Comparison of ENCODE assay signal across 17 cellular contexts in genomic region chr15:84821501-84822021, GRCh38. TPM values are rescaled to one million over a fixed set of nuclear protein-coding genes. Genes with fewer than 3 reads are reported as not detected.
A peak's percentile ranks its signal among the peaks of the same experiment; 100 is the strongest.
DNase-seq lines count a peak whose midpoint lies in the region; ATAC-seq, FAIRE-seq and TF ChIP-seq lines count a peak whose summit lies in the region.
"Had no signal": no experiment of that assay in that cellular context is flagged by ENCODE, and none has a peak within 500 bp of the region (broad histone marks: within the 10 kb centered on the region; RNA-seq: fewer than 3 reads in every experiment).

No MANE protein-coding gene starts in this region.

- DNase-seq in endothelial cell of umbilical vein (ENCODE audit: low read depth, low spot score) (peak; percentile 67), medulla oblongata (ENCODE audit: extremely low spot score) (peak; percentile 28), type B pancreatic cell (ENCODE audit: extremely low spot score, unreplicated experiment) (no peak), pancreas (no peak), NCI-H345 (lab: John Stamatoyannopoulos, UW) (no peak)
- DNase-seq in central memory CD4-positive, alpha-beta T cell: no peak
- DNase-seq in natural killer cell treated with Interleukin-12 subunit alpha and Interleukin-12 subunit beta and Interleukin-15 and Interleukin-18, amount 100 ng/mL, for 72 hours (ENCODE audit: low spot score): no peak
- DNase-seq: CD4-positive, CD25-positive, alpha-beta regulatory T cell; immature natural killer cell; naive thymus-derived CD4-positive, alpha-beta T cell; NCI-H2081 treated with DMSO at 0.1 percent for 48 hours; stimulated activated naive CD8-positive, alpha-beta T cell treated with anti-CD3 and anti-CD28 coated beads, Interleukin-15, amount 100 ng/mL, for 72 hours had no signal

- H3K27ac ChIP-seq in OCI-LY3 (ENCODE audit: low read length): no peak overlapping the region
- no peak overlapping the region for H3K27ac ChIP-seq in endothelial cell of umbilical vein (ENCODE audit: insufficient read depth, low read depth, low read length)
- no peak overlapping the region for H3K27ac ChIP-seq in pancreas

- peaks cover 4% of the 10 kb centered on the region for H3K27me3 Mint-ChIP-seq in type B pancreatic cell
- H3K27me3 Mint-ChIP-seq in natural killer cell treated with Interleukin-12 subunit alpha and Interleukin-12 subunit beta and Interleukin-15 and Interleukin-18, amount 100 ng/mL, for 72 hours: peaks cover 2 to 4% of the 10 kb centered on the region in 2 donors

- TF ChIP-seq POLR2A in endothelial cell of umbilical vein (IDR thresholded peaks at IDR 0.05; ENCODE audit: low read depth, low read length): no peak

- H2AFZ ChIP-seq in OCI-LY3 (ENCODE audit: low read depth, low read length) (no peak overlapping the region), endothelial cell of umbilical vein (ENCODE audit: low read depth, low read length) (no peak overlapping the region)

- H3K79me2 ChIP-seq in OCI-LY3 (ENCODE audit: low read length) (no peaks in the 10 kb centered on the region), endothelial cell of umbilical vein (ENCODE audit: control insufficient read depth, insufficient read depth, low read length) (peaks cover 20% of the 10 kb centered on the region)

- no TSS peak for BruUV-seq in endothelial cell of umbilical vein (replicated peaks; lab: Mats Ljungman, UMichigan)

- TF ChIP-seq CTCF in OCI-LY3 (IDR thresholded peaks at IDR 0.05; ENCODE audit: low read depth, low read length) (peak; percentile 34; the same call in 1 of the 2 replicates), endothelial cell of umbilical vein (IDR thresholded peaks at IDR 0.05; ENCODE audit: extremely low read depth in 1 of 2, insufficient read depth in 1 of 2, low read depth in 1 of 2, low read length in 2 of 2) (peak in 1 of 2 donors; percentile 34), type B pancreatic cell (conservative IDR thresholded peaks at IDR 0.05) (no peak), pancreas (IDR thresholded peaks at IDR 0.05) (no peak)

- H3K36me3 ChIP-seq in OCI-LY3 (replicated peaks; ENCODE audit: low read depth, low read length) (no peaks in the 10 kb centered on the region), endothelial cell of umbilical vein (ENCODE audit: control insufficient read depth in 2 of 2, extremely low read depth in 1 of 2, insufficient read depth in 2 of 2, low read length in 2 of 2) (peaks cover 0 to 3% of the 10 kb centered on the region in 2 experiments), pancreas (no peaks in the 10 kb centered on the region)
- H3K36me3 ChIP-seq: HAP-1 had no signal

- intact Hi-C loops in endothelial cell of umbilical vein (cut with micrococcal nuclease) (no loop called here), pancreas (cut with DNase I) (loop anchor here in 1 of 3 donors (5.0 kb wide), 1 partner anchor 61 kb away; the partner anchor contains the start of gene SLC28A1)

- H3K27ac Mint-ChIP-seq in type B pancreatic cell: peak overlapping the region; percentile 69
- no peak overlapping the region for H3K27ac Mint-ChIP-seq in natural killer cell treated with Interleukin-12 subunit alpha and Interleukin-12 subunit beta and Interleukin-15 and Interleukin-18, amount 100 ng/mL, for 72 hours
- H3K27ac Mint-ChIP-seq: dendritic cell treated with granulocyte-macrophage colony-stimulating factor and Interleukin-4, amounts not matched to agents 40 ng/mL and 50 ng/mL, for 4 days had no signal

- H4K20me1 ChIP-seq in OCI-LY3 (ENCODE audit: insufficient read depth, low read length) (no peaks in the 10 kb centered on the region), endothelial cell of umbilical vein (replicated peaks; ENCODE audit: control insufficient read depth, extremely low read depth, insufficient read depth, low read length) (no peaks in the 10 kb centered on the region)

- ATAC-seq in pancreas: no peak
- ATAC-seq in natural killer cell treated with Interleukin-12 subunit alpha and Interleukin-12 subunit beta and Interleukin-15 and Interleukin-18, amount 100 ng/mL, for 72 hours: no peak
- ATAC-seq: naive thymus-derived CD4-positive, alpha-beta T cell; SK-N-SH treated with all-trans-retinoic acid at 6 μM for 48 hours; stimulated activated naive CD8-positive, alpha-beta T cell treated with anti-CD3 and anti-CD28 coated beads, Interleukin-15, amount 100 ng/mL, for 72 hours had no signal

- POLR2A ChIA-PET in endothelial cell of umbilical vein (lab: Charles Lee): interaction anchor here (0.9 kb wide), 1 partner anchor 106 kb away, joined by 3 read pairs; the partner anchor contains the start of gene SEC11A

- H3K27me3 ChIP-seq in OCI-LY3 (ENCODE audit: low read depth, low read length): no peaks in the 10 kb centered on the region
- no peaks in the 10 kb centered on the region for H3K27me3 ChIP-seq in endothelial cell of umbilical vein (ENCODE audit: control insufficient read depth in 2 of 2, insufficient read depth in 2 of 2, low read length in 2 of 2)
- no peaks in the 10 kb centered on the region for H3K27me3 ChIP-seq in pancreas

- dilution Hi-C loops in endothelial cell of umbilical vein (cut with MboI; ENCODE audit: extremely low pct_ligation_motif_present, low sequenced_read_pairs): no loop called here

- 78 to 88% methylated on average over 8 of the region's 8 CpGs for WGBS in pancreas, 2 donors

- H3K4me3 Mint-ChIP-seq in type B pancreatic cell: no peak overlapping the region
- no peak overlapping the region for H3K4me3 Mint-ChIP-seq in natural killer cell treated with Interleukin-12 subunit alpha and Interleukin-12 subunit beta and Interleukin-15 and Interleukin-18, amount 100 ng/mL, for 72 hours
- H3K4me3 Mint-ChIP-seq: CD4-positive, CD25-positive, alpha-beta regulatory T cell; dendritic cell treated with granulocyte-macrophage colony-stimulating factor and Interleukin-4, amounts not matched to agents 40 ng/mL and 50 ng/mL, for 4 days; immature natural killer cell; naive thymus-derived CD4-positive, alpha-beta T cell; stimulated activated naive CD8-positive, alpha-beta T cell treated with anti-CD3 and anti-CD28 coated beads, Interleukin-15, amount 100 ng/mL, for 72 hours had no signal

- peak; percentile 63 for FAIRE-seq in endothelial cell of umbilical vein (lab: Jason Lieb, UNC)
- no peak for FAIRE-seq in pancreas (lab: Jason Lieb, UNC)
- FAIRE-seq: G401.6 had no signal

- no peak overlapping the region for H3K9ac ChIP-seq in OCI-LY3 (ENCODE audit: low read length)
- H3K9ac ChIP-seq in endothelial cell of umbilical vein (replicated peaks; ENCODE audit: extremely low read depth, insufficient read depth, low read length): no peak overlapping the region

- H3K9me3 Mint-ChIP-seq in type B pancreatic cell: no peaks in the 10 kb centered on the region
- no peaks in the 10 kb centered on the region for H3K9me3 Mint-ChIP-seq in natural killer cell treated with Interleukin-12 subunit alpha and Interleukin-12 subunit beta and Interleukin-15 and Interleukin-18, amount 100 ng/mL, for 72 hours
- H3K9me3 Mint-ChIP-seq: CD4-positive, CD25-positive, alpha-beta regulatory T cell; dendritic cell treated with granulocyte-macrophage colony-stimulating factor and Interleukin-4, amounts not matched to agents 40 ng/mL and 50 ng/mL, for 4 days; immature natural killer cell; naive thymus-derived CD4-positive, alpha-beta T cell; stimulated activated naive CD8-positive, alpha-beta T cell treated with anti-CD3 and anti-CD28 coated beads, Interleukin-15, amount 100 ng/mL, for 72 hours had no signal

- H3K4me3 ChIP-seq in OCI-LY3 (ENCODE audit: low read length) (no peak overlapping the region), endothelial cell of umbilical vein (replicated peaks in 1 of 3; ENCODE audit: insufficient read depth in 1 of 3, low read depth in 1 of 3, low read length in 3 of 3) (no peak overlapping the region), pancreas (no peak overlapping the region)
- H3K4me3 ChIP-seq: HAP-1 had no signal

- CTCF ChIA-PET in endothelial cell of umbilical vein (lab: Charles Lee): interaction anchor here (0.7 to 2.5 kb wide), 9 partner anchors 10 to 223 kb away, joined by 3 to 16 read pairs (median 5); partner anchors contain the start of gene WDR73

- no peak overlapping the region for H3K4me2 ChIP-seq in OCI-LY3 (ENCODE audit: low read length)
- no peak overlapping the region for H3K4me2 ChIP-seq in endothelial cell of umbilical vein (ENCODE audit: insufficient read depth, low read length)

- H3K4me1 Mint-ChIP-seq in type B pancreatic cell (ENCODE audit: unreplicated experiment): peaks cover 37% of the 10 kb centered on the region
- H3K4me1 Mint-ChIP-seq in natural killer cell treated with Interleukin-12 subunit alpha and Interleukin-12 subunit beta and Interleukin-15 and Interleukin-18, amount 100 ng/mL, for 72 hours (ENCODE audit: low read depth in 2 of 2): peaks cover 4 to 7% of the 10 kb centered on the region in 2 donors

- H3K4me1 ChIP-seq in OCI-LY3 (ENCODE audit: low read length) (peaks cover 2% of the 10 kb centered on the region; the same call in 1 of the 2 replicates), endothelial cell of umbilical vein (ENCODE audit: control insufficient read depth, extremely low read depth, insufficient read depth, low read length) (peaks cover 41% of the 10 kb centered on the region), pancreas (peaks cover 12 to 20% (median 17%) of the 10 kb centered on the region in 3 donors)
- H3K4me1 ChIP-seq: HAP-1 had no signal

- H3K9me3 ChIP-seq in OCI-LY3 (ENCODE audit: insufficient read depth, low read length) (no peaks in the 10 kb centered on the region), endothelial cell of umbilical vein (replicated peaks; ENCODE audit: control insufficient read depth, insufficient read depth, low read length) (no peaks in the 10 kb centered on the region), pancreas (no peaks in the 10 kb centered on the region)

- no peaks in the 10 kb centered on the region for H3K36me3 Mint-ChIP-seq in type B pancreatic cell
- H3K36me3 Mint-ChIP-seq in natural killer cell treated with Interleukin-12 subunit alpha and Interleukin-12 subunit beta and Interleukin-15 and Interleukin-18, amount 100 ng/mL, for 72 hours: no peaks in the 10 kb centered on the region
- H3K36me3 Mint-ChIP-seq: CD4-positive, CD25-positive, alpha-beta regulatory T cell; immature natural killer cell; naive thymus-derived CD4-positive, alpha-beta T cell had no signal

- no peaks in the 10 kb centered on the region for H3K9me1 ChIP-seq in endothelial cell of umbilical vein (replicated peaks; ENCODE audit: control insufficient read depth, extremely low read depth, insufficient read depth, low read length)

RNA-seq across cellular contexts. Expression of gene ALPK3, which starts 4.4 kb away (rescaled TPM):
- total RNA-seq in endothelial cell of umbilical vein (36.2 and 41.7 TPM in 2 replicates), type B pancreatic cell (ENCODE audit: low replicate concordance) (9.6 and 10.8 TPM in 2 replicates), pancreas (10 to 100 TPM in 3 of 6 donors, 1 to 10 TPM in 3; 3.2 to 23.7 (median 8.1) TPM)
- polyA plus RNA-seq in endothelial cell of umbilical vein (18.4 and 18.7 TPM in 2 replicates), pancreas (10 to 100 TPM in 1 of 2 donors, 1 to 10 TPM in 1; 8.1 to 13.0 TPM)
- 17.4 and 18.4 TPM in 2 replicates for polyA plus RNA-seq in endothelial cell of umbilical vein (2011; cell fraction: cytosol; rRNA removed)
- polyA plus RNA-seq in endothelial cell of umbilical vein (2011; cell fraction: nucleus; rRNA removed): 87.4 and 90.5 TPM in 2 replicates
- polyA plus RNA-seq in endothelial cell of umbilical vein (2012): 14.5 and 22.1 TPM in 2 replicates
- polyA minus RNA-seq in endothelial cell of umbilical vein: 37.3 and 37.7 TPM in 2 replicates
- polyA minus RNA-seq in endothelial cell of umbilical vein (2011; cell fraction: cytosol; rRNA and poly(A)+ RNA removed): not detected
- polyA minus RNA-seq in endothelial cell of umbilical vein (2011; cell fraction: nucleus; rRNA and poly(A)+ RNA removed): 27.8 and 30.2 TPM in 2 replicates
- under 1 TPM; 0.43 to 0.67 TPM for total RNA-seq in natural killer cell treated with Interleukin-12 subunit alpha and Interleukin-12 subunit beta and Interleukin-15 and Interleukin-18, amount 100 ng/mL, for 72 hours
- polyA plus RNA-seq: CD4-positive, CD25-positive, alpha-beta regulatory T cell; immature natural killer cell had no signal

Comparison
In these comparisons a context has a peak if more than half of its experiments do, and no peak if none do; other contexts are left out.
1. DNase-seq: peak in endothelial cell of umbilical vein (single experiment) and medulla oblongata (single experiment); none in type B pancreatic cell (single experiment), pancreas (0 of 6), central memory CD4-positive, alpha-beta T cell (single experiment), natural killer cell treated with Interleukin-12 subunit alpha and Interleukin-12 subunit beta and Interleukin-15 and Interleukin-18, amount 100 ng/mL, for 72 hours (single experiment) and NCI-H345 (single experiment).